ENCODE assay signal across 10 cellular contexts in the genomic region with DNA sequence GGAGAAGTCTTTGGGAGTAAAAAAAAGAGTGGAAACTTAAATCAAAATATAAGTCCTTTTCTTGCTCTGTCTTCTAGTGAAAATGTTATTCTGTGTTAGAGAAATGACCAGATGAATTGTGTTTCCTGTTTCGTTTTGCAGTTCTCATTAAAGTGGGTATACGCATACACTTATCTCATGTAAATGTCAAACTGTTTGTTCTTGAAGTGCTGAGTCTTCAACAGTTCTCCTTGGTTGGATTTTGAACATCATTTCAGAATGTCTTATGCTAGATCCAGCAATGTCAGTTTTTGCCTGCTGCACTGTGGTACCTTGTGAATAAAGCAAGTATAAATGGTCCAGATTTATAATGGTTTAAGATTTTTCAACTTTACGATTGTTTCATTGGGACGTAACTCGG.
A peak's percentile ranks its signal among the peaks of the same experiment; 100 is the strongest.
DNase-seq lines count a peak whose midpoint lies in the region; ATAC-seq and TF ChIP-seq lines count a peak whose summit lies in the region.
"Had no signal": no experiment of that assay in that cellular context is flagged by ENCODE, and none has a peak within 500 bp of the region (broad histone marks: within the 10 kb centered on the region; RNA-seq: fewer than 3 reads in every experiment).

No MANE protein-coding gene starts in this region.

- CTCF ChIA-PET in IMR-90 (lab: Yijun Ruan, JAX): interaction anchor here (0.6 to 0.7 kb wide), 2 partner anchors 14 to 139 kb away, joined by 3 to 4 read pairs; no protein-coding TSS in a partner anchor

- no peak overlapping the region for H4K8ac ChIP-seq in IMR-90 (ENCODE audit: low read depth in 2 of 2, low read length in 2 of 2)

- no peak overlapping the region for H3K4ac ChIP-seq in IMR-90 (ENCODE audit: low read depth, low read length)

- no peak overlapping the region for H2BK20ac ChIP-seq in IMR-90 (ENCODE audit: low read depth, low read length)

- H3K27ac ChIP-seq in IMR-90 (ENCODE audit: insufficient read depth, low read length) (no peak overlapping the region), transverse colon (peak overlapping the region in 2 of 4 donors; percentile 5 to 37)

- H3K23ac ChIP-seq in IMR-90 (ENCODE audit: low read depth, low read length): 0 out of 2 replicates have a peak overlapping the region, but pooled peaks have one; percentile 19

- H2BK15ac ChIP-seq in IMR-90 (ENCODE audit: low read depth, low read length): no peak overlapping the region

- peaks cover 50% of the 10 kb centered on the region; the same call in 1 of the 2 replicates for H4K20me1 ChIP-seq in IMR-90 (ENCODE audit: insufficient read depth, low read length)

- H2BK5ac ChIP-seq in IMR-90 (ENCODE audit: low read depth, low read length, poor library complexity, severe bottlenecking): peak overlapping the region; percentile 3

- DNase-seq in IMR-90 (no peak), natural killer cell (no peak), transverse colon (no peak), COLO829 (ENCODE audit: low spot score) (no peak), NCI-H2171 treated with DMSO at 0.1 percent for 48 hours (lab: John Stamatoyannopoulos, UW) (no peak)
- DNase-seq in stimulated activated CD4-positive, alpha-beta T cell treated with anti-CD3 and anti-CD28 coated beads, Interleukin-2, amount 100 ng/mL, for 24 hours: no peak
- DNase-seq: DMS53 had no signal

- H3K56ac ChIP-seq in IMR-90 (ENCODE audit: extremely low read depth, insufficient read depth, low read length): no peak overlapping the region

- no peak for TF ChIP-seq EP300 in transverse colon (IDR thresholded peaks at IDR 0.05; ENCODE audit: low read depth)

- no peaks in the 10 kb centered on the region for H3K27me3 ChIP-seq in IMR-90 (ENCODE audit: control insufficient read depth, insufficient read depth, low read length)
- H3K27me3 ChIP-seq in transverse colon: no peaks in the 10 kb centered on the region

- no peak overlapping the region for H2BK120ac ChIP-seq in IMR-90 (ENCODE audit: low read depth, low read length)

- peak; percentile 38 for ATAC-seq in GM18508 (IDR thresholded peaks at IDR 0.05; ENCODE audit: insufficient read depth, unreplicated experiment)
- peak; percentile 45 for ATAC-seq in GM21529 (IDR thresholded peaks at IDR 0.05; ENCODE audit: unreplicated experiment)
- ATAC-seq in IMR-90 (ENCODE audit: low read depth): no peak
- peak; percentile 32 to 49 (median 43) for ATAC-seq in natural killer cell

- BruUV-seq in IMR-90 (replicated peaks; lab: Mats Ljungman, UMichigan): no TSS peak

- POLR2A ChIA-PET in IMR-90 (lab: Charles Lee; ENCODE audit: unreplicated experiment): no interaction called here

- H3K4me2 ChIP-seq in IMR-90 (ENCODE audit: low read depth, low read length): no peak overlapping the region

- H3K36me3 ChIP-seq in IMR-90 (ENCODE audit: control insufficient read depth, insufficient read depth, low read length): peaks cover 7% of the 10 kb centered on the region
- no peaks in the 10 kb centered on the region for H3K36me3 ChIP-seq in transverse colon

- no peak overlapping the region for H3K4me3 ChIP-seq in IMR-90 (ENCODE audit: insufficient read depth, low read depth, low read length)
- no peak overlapping the region for H3K4me3 ChIP-seq in transverse colon

- H3K36me3 Mint-ChIP-seq in natural killer cell: no peaks in the 10 kb centered on the region

- H2AK5ac ChIP-seq in IMR-90 (ENCODE audit: low read depth, low read length): no peak overlapping the region

- H3K9me1 ChIP-seq in IMR-90 (ENCODE audit: insufficient read depth, low read length): no peaks in the 10 kb centered on the region

- no peak overlapping the region for H4K91ac ChIP-seq in IMR-90 (ENCODE audit: insufficient read depth, low read depth, low read length)

- no peak for TF ChIP-seq CTCF in IMR-90 (conservative IDR thresholded peaks at IDR 0.05; ENCODE audit: low read depth, low read length)
- TF ChIP-seq CTCF in natural killer cell (IDR thresholded peaks at IDR 0.05): no peak
- TF ChIP-seq CTCF in transverse colon (IDR thresholded peaks at IDR 0.05): no peak

- H3K9ac ChIP-seq in IMR-90 (ENCODE audit: low read depth, low read length): no peak overlapping the region

- H3K4me1 Mint-ChIP-seq in natural killer cell: peaks cover 79 to 84% of the 10 kb centered on the region in 2 donors

- H3K27me3 Mint-ChIP-seq in natural killer cell (ENCODE audit: low read depth in 2 of 2): no peaks in the 10 kb centered on the region
- H3K27me3 Mint-ChIP-seq: brain had no signal

- H3K9me3 Mint-ChIP-seq in natural killer cell: no peaks in the 10 kb centered on the region

- in situ Hi-C loops in IMR-90 (cut with MboI; ENCODE audit: low sequenced_read_pairs) (no loop called here), transverse colon (cut with MboI; ENCODE audit: low pct_ligation_motif_present in 1 of 4, low pct_unique_long_range_greater_than_20kb in 1 of 4, low sequenced_read_pairs in 3 of 4) (no loop called here)

- TF ChIP-seq POLR2A in IMR-90 (IDR thresholded peaks at IDR 0.05; ENCODE audit: low read depth, low read length): no peak
- TF ChIP-seq POLR2A in transverse colon (IDR thresholded peaks at IDR 0.05): no peak

- H3K18ac ChIP-seq in IMR-90 (ENCODE audit: low read depth, low read length): no peak overlapping the region

- TF ChIP-seq RAD21 in IMR-90 (IDR thresholded peaks at IDR 0.05; ENCODE audit: low read length): no peak

- dilution Hi-C loops in IMR-90 (cut with HindIII; ENCODE audit: low sequenced_read_pairs, unreplicated experiment): no loop called here

- H3K79me1 ChIP-seq in IMR-90 (ENCODE audit: low read depth in 1 of 2, low read length in 2 of 2): peaks cover 24 to 62% of the 10 kb centered on the region in 2 experiments

- peak overlapping the region; percentile 90 for H3K4me3 Mint-ChIP-seq in natural killer cell
- H3K4me3 Mint-ChIP-seq: brain had no signal

- H3K9me3 ChIP-seq in IMR-90 (ENCODE audit: control insufficient read depth, insufficient read depth, low read length) (peaks cover 2% of the 10 kb centered on the region; the same call in 1 of the 2 replicates), transverse colon (no peaks in the 10 kb centered on the region)

- H3K14ac ChIP-seq in IMR-90 (replicated peaks; ENCODE audit: low read depth, low read length): no peak overlapping the region

- intact Hi-C loops in IMR-90 (cut with micrococcal nuclease): no loop called here
- intact Hi-C loops in natural killer cell (cut with micrococcal nuclease): loop anchor here (5.0 kb wide), 1 partner anchor 38 kb away; no protein-coding TSS in a partner anchor
- intact Hi-C loops in transverse colon (cut with DNase I; ENCODE audit: low total_unique reads): no loop called here

- WGBS in IMR-90 (ENCODE audit: extremely low coverage in 2 of 2, insufficient read length in 1 of 2), 2 experiments: 100% methylated on average over 1 of the region's 5 CpGs; no CpG with 5 or more reads in 1 of the 2 experiments
- WGBS in transverse colon (ENCODE audit: low coverage in 1 of 2), 2 donors: 51 to 59% methylated on average over 5 of the region's 5 CpGs

- no peak overlapping the region for H4K5ac ChIP-seq in IMR-90 (ENCODE audit: low read depth, low read length)

- H3K4me1 ChIP-seq in IMR-90 (ENCODE audit: control insufficient read depth, insufficient read depth, low read length): peaks cover 10% of the 10 kb centered on the region
- H3K4me1 ChIP-seq in transverse colon: peaks cover 20 to 54% (median 22%) of the 10 kb centered on the region in 4 donors

- H2AFZ ChIP-seq in IMR-90 (replicated peaks; ENCODE audit: low read length, poor library complexity): no peak overlapping the region

- peak overlapping the region; percentile 88 to 95 for H3K27ac Mint-ChIP-seq in natural killer cell
- H3K27ac Mint-ChIP-seq: brain had no signal

- H2AK9ac ChIP-seq in IMR-90 (replicated peaks; ENCODE audit: low read depth, low read length, poor library complexity): no peak overlapping the region

TF ChIP-seq in IMR-90, 13 proteins besides CTCF, POLR2A, EP300 and RAD21:
- TF ChIP-seq MAFK (IDR thresholded peaks at IDR 0.05; ENCODE audit: low read depth, low read length): no peak
- TF ChIP-seq, protein P1, sequence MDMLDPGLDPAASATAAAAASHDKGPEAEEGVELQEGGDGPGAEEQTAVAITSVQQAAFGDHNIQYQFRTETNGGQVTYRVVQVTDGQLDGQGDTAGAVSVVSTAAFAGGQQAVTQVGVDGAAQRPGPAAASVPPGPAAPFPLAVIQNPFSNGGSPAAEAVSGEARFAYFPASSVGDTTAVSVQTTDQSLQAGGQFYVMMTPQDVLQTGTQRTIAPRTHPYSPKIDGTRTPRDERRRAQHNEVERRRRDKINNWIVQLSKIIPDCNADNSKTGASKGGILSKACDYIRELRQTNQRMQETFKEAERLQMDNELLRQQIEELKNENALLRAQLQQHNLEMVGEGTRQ (IDR thresholded peaks at IDR 0.05; ENCODE audit: low read depth, low read length): no peak
- no peak for TF ChIP-seq BHLHE40 (IDR thresholded peaks at IDR 0.05; ENCODE audit: low read depth, low read length)
- TF ChIP-seq MAZ (IDR thresholded peaks at IDR 0.05; ENCODE audit: borderline replicate concordance, low read depth, low read length): no peak
- TF ChIP-seq SMC3 (IDR thresholded peaks at IDR 0.05; ENCODE audit: low read depth, low read length): no peak
- no peak for TF ChIP-seq FOS (IDR thresholded peaks at IDR 0.05; ENCODE audit: low read depth, low read length)
- TF ChIP-seq RFX5 (IDR thresholded peaks at IDR 0.05; ENCODE audit: low read depth, low read length): no peak
- no peak for TF ChIP-seq CHD1 (IDR thresholded peaks at IDR 0.05; ENCODE audit: low read depth, low read length)
